8 cellular contexts compared by ENCODE assay signal in the genomic region with DNA sequence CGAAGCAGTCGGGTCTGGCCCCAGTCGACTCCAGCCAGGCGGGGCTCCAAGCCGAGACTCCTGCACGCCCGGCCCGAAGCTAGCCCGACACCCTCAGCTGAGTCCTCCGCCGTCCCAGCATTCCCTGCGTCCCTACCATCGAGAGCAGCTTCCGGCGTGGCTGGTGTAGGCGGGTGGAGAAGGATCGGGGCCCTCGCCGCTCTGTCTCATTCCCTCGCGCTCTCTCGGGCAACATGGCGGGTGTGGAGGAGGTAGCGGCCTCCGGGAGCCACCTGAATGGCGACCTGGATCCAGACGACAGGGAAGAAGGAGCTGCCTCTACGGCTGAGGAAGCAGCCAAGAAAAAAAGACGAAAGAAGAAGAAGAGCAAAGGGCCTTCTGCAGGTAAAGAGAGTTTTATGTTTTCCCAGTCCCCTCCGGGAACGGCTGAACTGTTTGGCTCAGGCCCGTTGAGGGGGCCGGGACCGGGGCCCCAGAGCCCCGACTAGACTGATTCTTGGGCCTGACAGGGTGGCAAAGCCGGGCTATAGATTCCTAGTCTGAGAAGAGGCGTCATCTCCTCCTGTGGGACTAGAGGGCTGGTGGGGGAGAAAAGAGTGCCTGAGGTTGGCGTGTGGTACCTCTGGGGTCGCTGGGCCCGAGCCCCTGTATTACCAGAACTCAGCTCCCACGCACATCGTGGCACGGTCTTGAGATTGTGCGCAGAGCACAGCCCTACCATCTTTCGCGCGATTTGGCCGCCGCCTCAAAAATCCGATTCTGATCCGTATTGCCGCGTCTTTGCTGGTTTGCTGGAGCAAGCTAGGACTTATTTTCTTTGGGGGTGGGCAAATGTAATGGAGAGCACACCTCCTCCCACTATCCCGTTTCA. TPM values are rescaled to one million over a fixed set of nuclear protein-coding genes. Genes with fewer than 3 reads are reported as not detected.
DNase-seq lines count a peak whose midpoint lies in the region; ATAC-seq lines count a peak whose summit lies in the region.

TSS of gene METAP2 (plus strand) at position 206 of the 871 bp plus-strand sequence. CDS start at position 234, 28 bp downstream.

- no peaks in the 10 kb centered on the region for H3K9me3 Mint-ChIP-seq in effector memory CD8-positive, alpha-beta T cell
- H3K9me3 Mint-ChIP-seq in memory B cell: no peaks in the 10 kb centered on the region

- peak within 1 kb of the TSS; percentile 92 to 93 for H3K27ac Mint-ChIP-seq in effector memory CD8-positive, alpha-beta T cell
- peak within 1 kb of the TSS; percentile 97 for H3K27ac Mint-ChIP-seq in memory B cell

- peak; percentile 99 for DNase-seq in COLO668 (lab: John Stamatoyannopoulos, UW; ENCODE audit: unreplicated experiment)
- DNase-seq in HT1080 (ENCODE audit: low read depth): peak; percentile 97
- peak; percentile 97 for DNase-seq in NOMO-1 treated with DMSO at 0.1 percent for 48 hours (lab: John Stamatoyannopoulos, UW; ENCODE audit: unreplicated experiment)
- peak; percentile 80 to 88 for DNase-seq in activated CD8-positive, alpha-beta memory T cell treated with anti-CD3 and anti-CD28 coated beads for 4 hours (ENCODE audit: low read depth in 2 of 2)
- DNase-seq in effector memory CD8-positive, alpha-beta T cell: peak; percentile 80 to 84 (median 80)
- peak; percentile 78 to 79 for DNase-seq in memory B cell (ENCODE audit: low spot score in 2 of 2)
- DNase-seq in stimulated activated CD8-positive, alpha-beta memory T cell treated with anti-CD3 and anti-CD28 coated beads, Interleukin-12 subunit alpha, Interleukin-12 subunit beta, amount 100 ng/mL, for 24 hours (ENCODE audit: extremely low read depth): peak; percentile 86

- H3K4me1 Mint-ChIP-seq in effector memory CD8-positive, alpha-beta T cell (ENCODE audit: low read depth in 2 of 2): peaks cover 25 to 55% of the 10 kb centered on the region in 2 donors
- H3K4me1 Mint-ChIP-seq in memory B cell: peaks cover 22% of the 10 kb centered on the region

- H3K27me3 Mint-ChIP-seq in effector memory CD8-positive, alpha-beta T cell: no peaks in the 10 kb centered on the region
- no peaks in the 10 kb centered on the region for H3K27me3 Mint-ChIP-seq in memory B cell

- peaks cover 34% of the 10 kb centered on the region for H3K36me3 Mint-ChIP-seq in effector memory CD8-positive, alpha-beta T cell (ENCODE audit: insufficient read depth)
- peaks cover 14% of the 10 kb centered on the region for H3K36me3 Mint-ChIP-seq in memory B cell

- ATAC-seq in GM21360 (IDR thresholded peaks at IDR 0.05; ENCODE audit: unreplicated experiment) (peak; percentile 96), memory B cell (ENCODE audit: low read depth) (peak; percentile 93)
- peak; percentile 96 for ATAC-seq in effector memory CD8-positive, alpha-beta T cell (replicated peaks)

- H3K4me3 Mint-ChIP-seq in effector memory CD8-positive, alpha-beta T cell: peak within 1 kb of the TSS; percentile 94 to 95
- peak within 1 kb of the TSS; percentile 100 for H3K4me3 Mint-ChIP-seq in memory B cell

RNA-seq across cellular contexts. Expression of gene METAP2, which starts in this region (rescaled TPM):
- total RNA-seq in HT1080 (2014; rRNA removed; shearing (Covaris generic)): 129 and 138 TPM in 2 replicates
- 133 and 162 TPM in 2 replicates for polyA plus RNA-seq in HT1080 (2015; cell fraction: cytosol; rRNA removed)
- 93.9 and 95.9 TPM in 2 replicates for polyA plus RNA-seq in HT1080 (2015; cell fraction: nucleus; rRNA removed)

Comparison
In these comparisons a context has a peak if more than half of its experiments do, and no peak if none do; other contexts are left out.
1. Peak in every context shown above with its lines: DNase-seq and ATAC-seq.